42 cellular contexts compared by ENCODE assay signal in the genomic region with DNA sequence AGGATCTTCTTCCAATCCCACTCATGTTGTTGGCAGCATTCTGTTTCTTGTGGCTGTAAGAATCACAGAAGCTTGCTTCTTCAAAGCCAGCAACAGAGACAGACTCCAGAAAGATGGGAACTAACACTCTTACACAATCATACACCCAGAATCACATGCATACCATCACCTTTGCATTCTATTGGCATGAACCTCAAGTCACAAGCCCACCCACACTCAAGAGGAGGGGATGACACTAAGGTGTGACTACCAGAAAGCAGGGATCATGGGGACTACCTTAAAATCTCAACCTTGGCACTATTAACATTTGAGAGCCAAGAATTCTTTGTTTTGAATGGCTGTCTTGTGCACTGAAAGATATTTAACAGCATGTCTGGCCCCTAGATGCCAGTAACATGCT. TPM values are rescaled to one million over a fixed set of nuclear protein-coding genes. Genes with fewer than 3 reads are reported as not detected.
"Had no signal": no experiment of that assay in that cellular context is flagged by ENCODE, and none has a peak within 500 bp of the region (broad histone marks: within the 10 kb centered on the region; RNA-seq: fewer than 3 reads in every experiment).

No MANE protein-coding gene starts in this region.

- H3K36me3 Mint-ChIP-seq: activated naive CD4-positive, alpha-beta T cell treated with anti-CD3 and anti-CD28 coated beads, Interleukin-2, amount 10 ng/mL, durations not matched to agents 7 days and 5 days; activated naive CD4-positive, alpha-beta T cell treated with anti-CD3 and anti-CD28 coated beads, Interleukin-2, amount 50 U/mL, for 24 hours; activated naive CD4-positive, alpha-beta T cell treated with anti-CD3 and anti-CD28 coated beads, Interleukin-2, amount 50 U/mL, for 72 hours; activated naive CD8-positive, alpha-beta T cell; activated naive CD8-positive, alpha-beta T cell treated with anti-CD3 and anti-CD28 coated beads for 36 hours; activated naive CD8-positive, alpha-beta T cell treated with anti-CD3 and anti-CD28 coated beads, Interleukin-2, amount 10 ng/mL, durations not matched to agents 7 days and 5 days; brain had no signal

- ATAC-seq: activated naive CD4-positive, alpha-beta T cell treated with anti-CD3 and anti-CD28 coated beads, Interleukin-2, amount 50 U/mL, for 72 hours; activated naive CD8-positive, alpha-beta T cell treated with anti-CD3 and anti-CD28 coated beads, Interleukin-2, amount 50 U/mL, for 24 hours; activated T-cell treated with anti-CD3 and anti-CD28 coated beads, Interleukin-2, amount 50 U/mL, for 4 hours; activated T-cell treated with anti-CD3 and anti-CD28 coated beads, Interleukin-2, amount 50 U/mL, for 72 hours; activated T-helper 17 cell treated with anti-CD3 and anti-CD28 coated beads, Interleukin-2, amount 50 U/mL, for 72 hours; body of pancreas had no signal

- DNase-seq: activated effector memory CD4-positive, alpha-beta T cell treated with anti-CD3 and anti-CD28 coated beads, Interleukin-2, amount 50 U/mL, for 16 hours; activated effector memory CD4-positive, alpha-beta T cell treated with Interleukin-2 at 50 U/mL for 16 hours; activated gamma-delta T cell; activated gamma-delta T cell treated with Interleukin-2 at 50 U/mL for 16 hours; activated naive CD4-positive, alpha-beta T cell; activated naive CD4-positive, alpha-beta T cell treated with anti-CD3 and anti-CD28 coated beads for 36 hours; activated naive CD4-positive, alpha-beta T cell treated with anti-CD3 and anti-CD28 coated beads, Interleukin-2, amount 10 ng/mL, durations not matched to agents 7 days and 5 days; activated naive CD4-positive, alpha-beta T cell treated with anti-CD3 and anti-CD28 coated beads, Interleukin-2, amount 50 U/mL, for 16 hours; activated naive CD4-positive, alpha-beta T cell treated with Interleukin-2 at 50 U/mL for 16 hours; activated naive CD8-positive, alpha-beta T cell treated with anti-CD3 and anti-CD28 coated beads for 36 hours; activated naive CD8-positive, alpha-beta T cell treated with anti-CD3 and anti-CD28 coated beads, Interleukin-2, amount 10 ng/mL, durations not matched to agents 7 days and 5 days; activated naive CD8-positive, alpha-beta T cell treated with anti-CD3 and anti-CD28 coated beads, Interleukin-2, amount 50 U/mL, for 24 hours; activated T-cell treated with anti-CD3 and anti-CD28 coated beads for 4 hours; activated T-cell treated with anti-CD3 and anti-CD28 coated beads, Interleukin-2, amount 50 U/mL, for 1 hour; activated T-cell treated with anti-CD3 and anti-CD28 coated beads, Interleukin-2, amount 50 U/mL, for 24 hours; activated T-cell treated with anti-CD3 and anti-CD28 coated beads, Interleukin-2, amount 50 U/mL, for 4 hours; activated T-cell treated with anti-CD3 and anti-CD28 coated beads, Interleukin-2, amount 50 U/mL, for 48 hours; activated T-cell treated with anti-CD3 and anti-CD28 coated beads, Interleukin-2, amount 50 U/mL, for 72 hours; adrenal gland; amniotic stem cell; amygdala; anterior cingulate cortex; aorta; body of pancreas; brain microvascular endothelial cell; central memory CD4-positive, alpha-beta T cell; cerebellar nuclear complex had no signal

- H3K4me3 ChIP-seq: adrenal gland, ascending aorta, body of pancreas, breast epithelium, cardiac muscle cell had no signal

- H3K4me1 ChIP-seq: adrenal gland, ascending aorta, body of pancreas, breast epithelium had no signal

- H3K27me3 ChIP-seq: adrenal gland, ascending aorta, body of pancreas, breast epithelium had no signal

- H3K27ac ChIP-seq: adrenal gland, ascending aorta, body of pancreas, brain microvascular endothelial cell, breast epithelium, cardiac muscle cell had no signal

- H3K4me3 Mint-ChIP-seq: activated naive CD4-positive, alpha-beta T cell treated with anti-CD3 and anti-CD28 coated beads for 36 hours; activated naive CD4-positive, alpha-beta T cell treated with anti-CD3 and anti-CD28 coated beads, Interleukin-2, amount 10 ng/mL, durations not matched to agents 7 days and 5 days; activated naive CD4-positive, alpha-beta T cell treated with anti-CD3 and anti-CD28 coated beads, Interleukin-2, amount 50 U/mL, for 24 hours; activated naive CD8-positive, alpha-beta T cell; activated naive CD8-positive, alpha-beta T cell treated with anti-CD3 and anti-CD28 coated beads for 36 hours; activated naive CD8-positive, alpha-beta T cell treated with anti-CD3 and anti-CD28 coated beads, Interleukin-2, amount 10 ng/mL, durations not matched to agents 7 days and 5 days; activated naive CD8-positive, alpha-beta T cell treated with anti-CD3 and anti-CD28 coated beads, Interleukin-2, amount 50 U/mL, for 24 hours; activated T-cell treated with anti-CD3 and anti-CD28 coated beads, Interleukin-2, amount 50 U/mL, for 24 hours; activated T-cell treated with anti-CD3 and anti-CD28 coated beads, Interleukin-2, amount 50 U/mL, for 4 hours; activated T-cell treated with anti-CD3 and anti-CD28 coated beads, Interleukin-2, amount 50 U/mL, for 72 hours; activated T-helper 1 cell treated with anti-CD3 and anti-CD28 coated beads, Interleukin-12 subunit alpha, Interleukin-12 subunit beta, Interleukin-2, Interleukin-4 antibody, amounts not matched to agents 30 ng/mL and 10 ng/mL and 1 ng/mL, durations not matched to agents 14 hours and 24 hours and 36 hours; activated T-helper 17 cell treated with anti-CD3 and anti-CD28 coated beads, Interleukin-2, amount 50 U/mL, for 72 hours; brain; central memory CD8-positive, alpha-beta T cell had no signal

- H3K9me3 ChIP-seq: adrenal gland, ascending aorta, body of pancreas, breast epithelium had no signal

- H3K4me1 Mint-ChIP-seq: activated naive CD4-positive, alpha-beta T cell treated with anti-CD3 and anti-CD28 coated beads, Interleukin-2, amount 10 ng/mL, durations not matched to agents 7 days and 5 days; activated naive CD4-positive, alpha-beta T cell treated with anti-CD3 and anti-CD28 coated beads, Interleukin-2, amount 50 U/mL, for 24 hours; activated naive CD8-positive, alpha-beta T cell treated with anti-CD3 and anti-CD28 coated beads for 36 hours; activated naive CD8-positive, alpha-beta T cell treated with anti-CD3 and anti-CD28 coated beads, Interleukin-2, amount 10 ng/mL, durations not matched to agents 7 days and 5 days; activated naive CD8-positive, alpha-beta T cell treated with anti-CD3 and anti-CD28 coated beads, Interleukin-2, amount 50 U/mL, for 24 hours; activated T-helper 17 cell treated with anti-CD3 and anti-CD28 coated beads, Interleukin-2, amount 50 U/mL, for 72 hours; brain; central memory CD8-positive, alpha-beta T cell had no signal

- FAIRE-seq: astrocyte had no signal

- H3K27ac Mint-ChIP-seq: activated naive CD4-positive, alpha-beta T cell treated with anti-CD3 and anti-CD28 coated beads for 36 hours; activated naive CD4-positive, alpha-beta T cell treated with anti-CD3 and anti-CD28 coated beads, Interleukin-2, amount 10 ng/mL, durations not matched to agents 7 days and 5 days; activated naive CD4-positive, alpha-beta T cell treated with anti-CD3 and anti-CD28 coated beads, Interleukin-2, amount 50 U/mL, for 24 hours; activated naive CD4-positive, alpha-beta T cell treated with anti-CD3 and anti-CD28 coated beads, Interleukin-2, amount 50 U/mL, for 72 hours; activated naive CD8-positive, alpha-beta T cell; activated naive CD8-positive, alpha-beta T cell treated with anti-CD3 and anti-CD28 coated beads for 36 hours; activated naive CD8-positive, alpha-beta T cell treated with anti-CD3 and anti-CD28 coated beads, Interleukin-2, amount 10 ng/mL, durations not matched to agents 7 days and 5 days; activated naive CD8-positive, alpha-beta T cell treated with anti-CD3 and anti-CD28 coated beads, Interleukin-2, amount 50 U/mL, for 24 hours; activated T-cell treated with anti-CD3 and anti-CD28 coated beads, Interleukin-2, amount 50 U/mL, for 24 hours; activated T-cell treated with anti-CD3 and anti-CD28 coated beads, Interleukin-2, amount 50 U/mL, for 72 hours; activated T-helper 1 cell treated with anti-CD3 and anti-CD28 coated beads, Interleukin-12 subunit alpha, Interleukin-12 subunit beta, Interleukin-2, Interleukin-4 antibody, amounts not matched to agents 30 ng/mL and 10 ng/mL and 1 ng/mL, durations not matched to agents 14 hours and 24 hours and 36 hours; activated T-helper 17 cell treated with anti-CD3 and anti-CD28 coated beads, Interleukin-2, amount 50 U/mL, for 72 hours; activated T-helper 2 cell treated with anti-CD3 and anti-CD28 coated beads, Interferon-gamma antibody, Interleukin-2, Interleukin-4, amounts not matched to agents 10 μg/mL and 5 μg/mL and 100 μg/mL, durations not matched to agents 14 hours and 24 hours and 36 hours; brain had no signal

- H3K9me3 Mint-ChIP-seq: activated naive CD4-positive, alpha-beta T cell treated with anti-CD3 and anti-CD28 coated beads for 36 hours; activated naive CD4-positive, alpha-beta T cell treated with anti-CD3 and anti-CD28 coated beads, Interleukin-2, amount 10 ng/mL, durations not matched to agents 7 days and 5 days; activated naive CD4-positive, alpha-beta T cell treated with anti-CD3 and anti-CD28 coated beads, Interleukin-2, amount 50 U/mL, for 24 hours; activated naive CD4-positive, alpha-beta T cell treated with anti-CD3 and anti-CD28 coated beads, Interleukin-2, amount 50 U/mL, for 72 hours; activated naive CD8-positive, alpha-beta T cell treated with anti-CD3 and anti-CD28 coated beads for 36 hours; activated naive CD8-positive, alpha-beta T cell treated with anti-CD3 and anti-CD28 coated beads, Interleukin-2, amount 10 ng/mL, durations not matched to agents 7 days and 5 days; activated naive CD8-positive, alpha-beta T cell treated with anti-CD3 and anti-CD28 coated beads, Interleukin-2, amount 50 U/mL, for 24 hours; activated T-cell treated with anti-CD3 and anti-CD28 coated beads, Interleukin-2, amount 50 U/mL, for 24 hours; activated T-cell treated with anti-CD3 and anti-CD28 coated beads, Interleukin-2, amount 50 U/mL, for 4 hours; activated T-cell treated with anti-CD3 and anti-CD28 coated beads, Interleukin-2, amount 50 U/mL, for 72 hours; activated T-helper 1 cell treated with anti-CD3 and anti-CD28 coated beads, Interleukin-12 subunit alpha, Interleukin-12 subunit beta, Interleukin-2, Interleukin-4 antibody, amounts not matched to agents 30 ng/mL and 10 ng/mL and 1 ng/mL, durations not matched to agents 14 hours and 24 hours and 36 hours; activated T-helper 17 cell treated with anti-CD3 and anti-CD28 coated beads, Interleukin-2, amount 50 U/mL, for 72 hours; activated T-helper 2 cell treated with anti-CD3 and anti-CD28 coated beads, Interferon-gamma antibody, Interleukin-2, Interleukin-4, amounts not matched to agents 10 μg/mL and 5 μg/mL and 100 μg/mL, durations not matched to agents 14 hours and 24 hours and 36 hours; central memory CD8-positive, alpha-beta T cell had no signal

- H3K36me3 ChIP-seq: adrenal gland, ascending aorta, brain microvascular endothelial cell, breast epithelium, cardiac muscle cell had no signal

RNA-seq across cellular contexts. Expression of gene PANX3, which starts 13.6 kb away (rescaled TPM):
- total RNA-seq: activated naive CD4-positive, alpha-beta T cell treated with anti-CD3 and anti-CD28 coated beads for 36 hours; activated naive CD4-positive, alpha-beta T cell treated with anti-CD3 and anti-CD28 coated beads, Interleukin-2, amount 50 U/mL, for 72 hours; activated naive CD8-positive, alpha-beta T cell treated with anti-CD3 and anti-CD28 coated beads for 36 hours; activated naive CD8-positive, alpha-beta T cell treated with anti-CD3 and anti-CD28 coated beads, Interleukin-2, amount 10 ng/mL, durations not matched to agents 7 days and 5 days; activated T-cell treated with anti-CD3 and anti-CD28 coated beads, Interleukin-2, amount 50 U/mL, for 4 hours; activated T-cell treated with anti-CD3 and anti-CD28 coated beads, Interleukin-2, amount 50 U/mL, for 72 hours; activated T-helper 1 cell treated with anti-CD3 and anti-CD28 coated beads, Interleukin-12 subunit alpha, Interleukin-12 subunit beta, Interleukin-2, Interleukin-4 antibody, amounts not matched to agents 30 ng/mL and 10 ng/mL and 1 ng/mL, durations not matched to agents 14 hours and 24 hours and 36 hours; activated T-helper 17 cell treated with anti-CD3 and anti-CD28 coated beads, Interleukin-2, amount 50 U/mL, for 72 hours; activated T-helper 2 cell treated with anti-CD3 and anti-CD28 coated beads, Interferon-gamma antibody, Interleukin-2, Interleukin-4, amounts not matched to agents 10 μg/mL and 5 μg/mL and 100 μg/mL, durations not matched to agents 14 hours and 24 hours and 36 hours; adrenal gland; aorta; ascending aorta; astrocyte; body of pancreas; breast epithelium; cardiac muscle cell; cardiac septum; cerebellum; chondrocyte had no signal

RNA-seq across cellular contexts. Expression of gene OR8A1, which starts 27.9 kb away (rescaled TPM):
- total RNA-seq: activated naive CD4-positive, alpha-beta T cell treated with anti-CD3 and anti-CD28 coated beads for 36 hours; activated naive CD4-positive, alpha-beta T cell treated with anti-CD3 and anti-CD28 coated beads, Interleukin-2, amount 50 U/mL, for 72 hours; activated naive CD8-positive, alpha-beta T cell treated with anti-CD3 and anti-CD28 coated beads for 36 hours; activated naive CD8-positive, alpha-beta T cell treated with anti-CD3 and anti-CD28 coated beads, Interleukin-2, amount 10 ng/mL, durations not matched to agents 7 days and 5 days; activated T-cell treated with anti-CD3 and anti-CD28 coated beads, Interleukin-2, amount 50 U/mL, for 4 hours; activated T-cell treated with anti-CD3 and anti-CD28 coated beads, Interleukin-2, amount 50 U/mL, for 72 hours; activated T-helper 1 cell treated with anti-CD3 and anti-CD28 coated beads, Interleukin-12 subunit alpha, Interleukin-12 subunit beta, Interleukin-2, Interleukin-4 antibody, amounts not matched to agents 30 ng/mL and 10 ng/mL and 1 ng/mL, durations not matched to agents 14 hours and 24 hours and 36 hours; activated T-helper 17 cell treated with anti-CD3 and anti-CD28 coated beads, Interleukin-2, amount 50 U/mL, for 72 hours; activated T-helper 2 cell treated with anti-CD3 and anti-CD28 coated beads, Interferon-gamma antibody, Interleukin-2, Interleukin-4, amounts not matched to agents 10 μg/mL and 5 μg/mL and 100 μg/mL, durations not matched to agents 14 hours and 24 hours and 36 hours; adrenal gland; aorta; ascending aorta; astrocyte; body of pancreas; breast epithelium; cardiac muscle cell; cardiac septum; cerebellum had no signal

RNA-seq across cellular contexts. Expression of gene OR8B12, which starts 54.2 kb away (rescaled TPM):
- total RNA-seq: activated naive CD4-positive, alpha-beta T cell treated with anti-CD3 and anti-CD28 coated beads for 36 hours; activated naive CD4-positive, alpha-beta T cell treated with anti-CD3 and anti-CD28 coated beads, Interleukin-2, amount 50 U/mL, for 72 hours; activated naive CD8-positive, alpha-beta T cell treated with anti-CD3 and anti-CD28 coated beads for 36 hours; activated naive CD8-positive, alpha-beta T cell treated with anti-CD3 and anti-CD28 coated beads, Interleukin-2, amount 10 ng/mL, durations not matched to agents 7 days and 5 days; activated T-cell treated with anti-CD3 and anti-CD28 coated beads, Interleukin-2, amount 50 U/mL, for 4 hours; activated T-cell treated with anti-CD3 and anti-CD28 coated beads, Interleukin-2, amount 50 U/mL, for 72 hours; activated T-helper 1 cell treated with anti-CD3 and anti-CD28 coated beads, Interleukin-12 subunit alpha, Interleukin-12 subunit beta, Interleukin-2, Interleukin-4 antibody, amounts not matched to agents 30 ng/mL and 10 ng/mL and 1 ng/mL, durations not matched to agents 14 hours and 24 hours and 36 hours; activated T-helper 17 cell treated with anti-CD3 and anti-CD28 coated beads, Interleukin-2, amount 50 U/mL, for 72 hours; activated T-helper 2 cell treated with anti-CD3 and anti-CD28 coated beads, Interferon-gamma antibody, Interleukin-2, Interleukin-4, amounts not matched to agents 10 μg/mL and 5 μg/mL and 100 μg/mL, durations not matched to agents 14 hours and 24 hours and 36 hours; adrenal gland; aorta; ascending aorta; astrocyte; body of pancreas; breast epithelium; cardiac muscle cell; cardiac septum; cerebellum; chondrocyte had no signal
